In the genomic region with DNA sequence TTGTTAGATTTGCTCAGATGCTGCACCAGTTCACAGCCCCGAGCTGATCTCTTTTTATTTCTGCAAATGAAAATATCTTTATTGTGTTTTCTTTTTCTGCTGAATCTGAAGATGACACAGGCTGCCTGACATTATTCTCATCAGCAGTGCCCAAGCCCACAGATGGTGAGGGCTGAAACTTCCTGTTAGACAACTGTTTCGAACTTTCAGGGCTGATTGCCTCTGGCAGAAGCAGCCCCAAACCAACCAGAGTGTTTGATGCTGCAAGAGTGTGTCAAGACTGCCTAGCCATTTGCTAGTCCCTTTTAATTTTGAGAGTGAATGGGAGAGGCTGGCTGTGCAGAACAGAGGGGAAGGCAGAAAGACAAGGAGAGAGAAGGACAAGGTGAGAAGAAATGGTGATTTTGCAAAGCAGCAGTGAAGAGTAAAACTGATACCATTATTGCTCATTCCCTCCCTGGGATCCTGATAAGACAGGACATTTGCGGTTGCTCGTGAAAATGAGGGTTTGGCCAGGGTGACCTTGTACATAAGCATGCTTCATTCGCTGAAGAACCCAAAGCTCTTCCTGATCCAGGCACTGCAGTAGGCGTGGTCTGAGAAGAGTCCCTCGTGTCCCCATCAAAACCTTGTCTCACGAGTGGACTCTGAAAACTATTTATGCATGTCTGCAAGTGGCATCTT, we compare ENCODE assay signal across 1 cellular context.
TF ChIP-seq lines count a peak whose summit lies in the region.

No MANE protein-coding gene starts in this region.

TF ChIP-seq in HepG2, 621 proteins besides CTCF, POLR2A, EP300 and RAD21 (continued from another document):
- TF ChIP-seq, protein P1, sequence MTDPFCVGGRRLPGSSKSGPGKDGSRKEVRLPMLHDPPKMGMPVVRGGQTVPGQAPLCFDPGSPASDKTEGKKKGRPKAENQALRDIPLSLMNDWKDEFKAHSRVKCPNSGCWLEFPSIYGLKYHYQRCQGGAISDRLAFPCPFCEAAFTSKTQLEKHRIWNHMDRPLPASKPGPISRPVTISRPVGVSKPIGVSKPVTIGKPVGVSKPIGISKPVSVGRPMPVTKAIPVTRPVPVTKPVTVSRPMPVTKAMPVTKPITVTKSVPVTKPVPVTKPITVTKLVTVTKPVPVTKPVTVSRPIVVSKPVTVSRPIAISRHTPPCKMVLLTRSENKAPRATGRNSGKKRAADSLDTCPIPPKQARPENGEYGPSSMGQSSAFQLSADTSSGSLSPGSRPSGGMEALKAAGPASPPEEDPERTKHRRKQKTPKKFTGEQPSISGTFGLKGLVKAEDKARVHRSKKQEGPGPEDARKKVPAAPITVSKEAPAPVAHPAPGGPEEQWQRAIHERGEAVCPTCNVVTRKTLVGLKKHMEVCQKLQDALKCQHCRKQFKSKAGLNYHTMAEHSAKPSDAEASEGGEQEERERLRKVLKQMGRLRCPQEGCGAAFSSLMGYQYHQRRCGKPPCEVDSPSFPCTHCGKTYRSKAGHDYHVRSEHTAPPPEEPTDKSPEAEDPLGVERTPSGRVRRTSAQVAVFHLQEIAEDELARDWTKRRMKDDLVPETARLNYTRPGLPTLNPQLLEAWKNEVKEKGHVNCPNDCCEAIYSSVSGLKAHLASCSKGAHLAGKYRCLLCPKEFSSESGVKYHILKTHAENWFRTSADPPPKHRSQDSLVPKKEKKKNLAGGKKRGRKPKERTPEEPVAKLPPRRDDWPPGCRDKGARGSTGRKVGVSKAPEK (CRISPR knock-in tag; IDR thresholded peaks at IDR 0.05; ENCODE audit: borderline replicate concordance), result no peak
- TF ChIP-seq JDP2 (CRISPR knock-in tag; IDR thresholded peaks at IDR 0.05; ENCODE audit: borderline replicate concordance) (no peak), TEAD3 (CRISPR knock-in tag; optimal IDR thresholded peaks at IDR 0.05; ENCODE audit: borderline replicate concordance) (no peak), HOXA7 (CRISPR knock-in tag; IDR thresholded peaks at IDR 0.05) (no peak), ZSCAN9 (CRISPR knock-in tag; IDR thresholded peaks at IDR 0.05; ENCODE audit: borderline replicate concordance) (no peak), PHF20 (CRISPR knock-in tag; IDR thresholded peaks at IDR 0.05) (no peak), SALL1 (CRISPR knock-in tag; IDR thresholded peaks at IDR 0.05) (no peak)
